ENCODE assay signal across 11 cellular contexts in genomic region chr1:58620259-58620658, GRCh38. TPM values are rescaled to one million over a fixed set of nuclear protein-coding genes. Genes with fewer than 3 reads are reported as not detected.
A peak's percentile ranks its signal among the peaks of the same experiment; 100 is the strongest.
DNase-seq lines count a peak whose midpoint lies in the region; ATAC-seq, FAIRE-seq and TF ChIP-seq lines count a peak whose summit lies in the region.
"Had no signal": no experiment of that assay in that cellular context is flagged by ENCODE, and none has a peak within 500 bp of the region (broad histone marks: within the 10 kb centered on the region; RNA-seq: fewer than 3 reads in every experiment).

No MANE protein-coding gene starts in this region.

- H3K27me3 Mint-ChIP-seq in Calu3 (ENCODE audit: unreplicated experiment): no peaks in the 10 kb centered on the region
- H3K27me3 Mint-ChIP-seq in dendritic cell treated with granulocyte-macrophage colony-stimulating factor and Interleukin-4, amounts not matched to agents 40 ng/mL and 50 ng/mL, for 4 days: peaks cover 9% of the 10 kb centered on the region
- peaks cover 9% of the 10 kb centered on the region for H3K27me3 Mint-ChIP-seq in activated naive CD8-positive, alpha-beta T cell treated with anti-CD3 and anti-CD28 coated beads, Interleukin-2, amount 50 U/mL, for 24 hours
- peaks cover 22% of the 10 kb centered on the region for H3K27me3 Mint-ChIP-seq in activated T-cell treated with anti-CD3 and anti-CD28 coated beads, Interleukin-2, amount 50 U/mL, for 24 hours

- no peak overlapping the region for H3K4me3 ChIP-seq in pancreas
- no peak overlapping the region for H3K4me3 ChIP-seq in heart left ventricle
- H3K4me3 ChIP-seq: ascending aorta had no signal

- no peak for TF ChIP-seq POLR2A in heart left ventricle (IDR thresholded peaks at IDR 0.05)

- H3K4me1 ChIP-seq in pancreas (peaks cover 16 to 32% (median 20%) of the 10 kb centered on the region in 3 donors), heart left ventricle (peaks cover 0 to 26% (median 6%) of the 10 kb centered on the region in 12 donors)
- H3K4me1 ChIP-seq: BE2C had no signal

- H3K36me3 Mint-ChIP-seq in Calu3 (ENCODE audit: insufficient read depth, unreplicated experiment): peaks cover 4% of the 10 kb centered on the region
- H3K36me3 Mint-ChIP-seq in dendritic cell treated with granulocyte-macrophage colony-stimulating factor and Interleukin-4, amounts not matched to agents 40 ng/mL and 50 ng/mL, for 4 days (ENCODE audit: low read depth): no peaks in the 10 kb centered on the region
- no peaks in the 10 kb centered on the region for H3K36me3 Mint-ChIP-seq in activated naive CD8-positive, alpha-beta T cell treated with anti-CD3 and anti-CD28 coated beads, Interleukin-2, amount 50 U/mL, for 24 hours (ENCODE audit: low read depth)
- H3K36me3 Mint-ChIP-seq in activated T-cell treated with anti-CD3 and anti-CD28 coated beads, Interleukin-2, amount 50 U/mL, for 24 hours (ENCODE audit: low read depth): no peaks in the 10 kb centered on the region

- 28 to 36% methylated on average over 7 of the region's 7 CpGs for WGBS in pancreas, 2 donors
- WGBS in heart left ventricle, 4 donors: 78 to 87% (median 82%) methylated on average over 7 of the region's 7 CpGs

- ATAC-seq in pancreas: peak; percentile 81 to 89 (median 84)
- ATAC-seq in activated naive CD8-positive, alpha-beta T cell treated with anti-CD3 and anti-CD28 coated beads, Interleukin-2, amount 50 U/mL, for 24 hours: no peak
- ATAC-seq in HG03097 (IDR thresholded peaks at IDR 0.05; ENCODE audit: low FRiP score, unreplicated experiment): no peak
- no peak for ATAC-seq in heart left ventricle

- BruUV-seq in Calu3 (replicated peaks; lab: Mats Ljungman, UMichigan): no TSS peak

- no peak for FAIRE-seq in pancreas (lab: Jason Lieb, UNC)

- CTCF ChIA-PET in Calu3 (lab: Charles Lee): no interaction called here

- H3K27ac Mint-ChIP-seq in Calu3 (ENCODE audit: unreplicated experiment): peak overlapping the region; percentile 82
- H3K27ac Mint-ChIP-seq in dendritic cell treated with granulocyte-macrophage colony-stimulating factor and Interleukin-4, amounts not matched to agents 40 ng/mL and 50 ng/mL, for 4 days: peak overlapping the region; percentile 62
- H3K27ac Mint-ChIP-seq in activated naive CD8-positive, alpha-beta T cell treated with anti-CD3 and anti-CD28 coated beads, Interleukin-2, amount 50 U/mL, for 24 hours: no peak overlapping the region
- no peak overlapping the region for H3K27ac Mint-ChIP-seq in activated T-cell treated with anti-CD3 and anti-CD28 coated beads, Interleukin-2, amount 50 U/mL, for 24 hours

- peak overlapping the region; percentile 18 to 81 (median 58) for H3K27ac ChIP-seq in pancreas
- no peak overlapping the region for H3K27ac ChIP-seq in heart left ventricle

- TF ChIP-seq CTCF in Calu3 (IDR thresholded peaks at IDR 0.05; ENCODE audit: unreplicated experiment) (no peak), pancreas (IDR thresholded peaks at IDR 0.05) (no peak), heart left ventricle (IDR thresholded peaks at IDR 0.05) (no peak)

- DNase-seq in Calu3 (peak; percentile 69), NCI-H146 (lab: John Stamatoyannopoulos, UW) (peak; percentile 50), pancreas (peak in 5 of 6 donors; percentile 36 to 79 (median 62)), heart left ventricle (no peak)
- no peak for DNase-seq in activated naive CD8-positive, alpha-beta T cell treated with anti-CD3 and anti-CD28 coated beads, Interleukin-2, amount 50 U/mL, for 24 hours
- DNase-seq in activated T-cell treated with anti-CD3 and anti-CD28 coated beads, Interleukin-2, amount 50 U/mL, for 24 hours: no peak
- DNase-seq: BE2C; effector memory CD4-positive, alpha-beta T cell had no signal

- peaks cover 63% of the 10 kb centered on the region for H3K4me1 Mint-ChIP-seq in Calu3 (ENCODE audit: low read depth, unreplicated experiment)
- H3K4me1 Mint-ChIP-seq in dendritic cell treated with granulocyte-macrophage colony-stimulating factor and Interleukin-4, amounts not matched to agents 40 ng/mL and 50 ng/mL, for 4 days (ENCODE audit: low read depth): peaks cover 44% of the 10 kb centered on the region
- H3K4me1 Mint-ChIP-seq in activated naive CD8-positive, alpha-beta T cell treated with anti-CD3 and anti-CD28 coated beads, Interleukin-2, amount 50 U/mL, for 24 hours: peaks cover 1% of the 10 kb centered on the region
- H3K4me1 Mint-ChIP-seq in activated T-cell treated with anti-CD3 and anti-CD28 coated beads, Interleukin-2, amount 50 U/mL, for 24 hours (ENCODE audit: low read depth): peaks cover 12% of the 10 kb centered on the region

- no peaks in the 10 kb centered on the region for H3K36me3 ChIP-seq in pancreas
- no peaks in the 10 kb centered on the region for H3K36me3 ChIP-seq in heart left ventricle
- H3K36me3 ChIP-seq: ascending aorta, BE2C had no signal

- intact Hi-C loops in Calu3 (cut with micrococcal nuclease; ENCODE audit: unreplicated experiment): no loop called here
- intact Hi-C loops in dendritic cell treated with granulocyte-macrophage colony-stimulating factor and Interleukin-4, amounts not matched to agents 40 ng/mL and 50 ng/mL, for 4 days (cut with micrococcal nuclease): loop anchor here (5.0 kb wide), 1 partner anchor 58 kb away; no protein-coding TSS in a partner anchor
- intact Hi-C loops in pancreas (cut with DNase I): no loop called here
- intact Hi-C loops in heart left ventricle (cut with DNase I): no loop called here

- H3K27me3 ChIP-seq in pancreas (no peaks in the 10 kb centered on the region), heart left ventricle (no peaks in the 10 kb centered on the region)
- H3K27me3 ChIP-seq: ascending aorta, BE2C had no signal

- no peaks in the 10 kb centered on the region for H3K9me3 Mint-ChIP-seq in Calu3 (ENCODE audit: low read depth, unreplicated experiment)
- no peaks in the 10 kb centered on the region for H3K9me3 Mint-ChIP-seq in dendritic cell treated with granulocyte-macrophage colony-stimulating factor and Interleukin-4, amounts not matched to agents 40 ng/mL and 50 ng/mL, for 4 days
- no peaks in the 10 kb centered on the region for H3K9me3 Mint-ChIP-seq in activated naive CD8-positive, alpha-beta T cell treated with anti-CD3 and anti-CD28 coated beads, Interleukin-2, amount 50 U/mL, for 24 hours
- no peaks in the 10 kb centered on the region for H3K9me3 Mint-ChIP-seq in activated T-cell treated with anti-CD3 and anti-CD28 coated beads, Interleukin-2, amount 50 U/mL, for 24 hours

- peak overlapping the region; percentile 57 for H3K4me3 Mint-ChIP-seq in Calu3 (ENCODE audit: low read depth, unreplicated experiment)
- H3K4me3 Mint-ChIP-seq in dendritic cell treated with granulocyte-macrophage colony-stimulating factor and Interleukin-4, amounts not matched to agents 40 ng/mL and 50 ng/mL, for 4 days: no peak overlapping the region
- no peak overlapping the region for H3K4me3 Mint-ChIP-seq in activated naive CD8-positive, alpha-beta T cell treated with anti-CD3 and anti-CD28 coated beads, Interleukin-2, amount 50 U/mL, for 24 hours
- H3K4me3 Mint-ChIP-seq in activated T-cell treated with anti-CD3 and anti-CD28 coated beads, Interleukin-2, amount 50 U/mL, for 24 hours: no peak overlapping the region

- H3K9me3 ChIP-seq in pancreas (no peaks in the 10 kb centered on the region), heart left ventricle (no peaks in the 10 kb centered on the region)
- H3K9me3 ChIP-seq: ascending aorta, BE2C had no signal

RNA-seq across cellular contexts. Expression of gene TACSTD2, which starts 43.2 kb away (rescaled TPM):
- total RNA-seq in Calu3 (2022) (293 TPM in 2 replicates), pancreas (100 to 1,000 TPM in 2 of 6 donors, 10 to 100 TPM in 4; 33.6 to 170 (median 50.5) TPM), heart left ventricle (under 1 TPM in 5 of 9 donors, not detected in 4; 0.12 to 0.75 (median 0.29) TPM)
- polyA plus RNA-seq in pancreas (100 to 1,000 TPM in 1 of 2 donors, 10 to 100 TPM in 1; 41.2 to 132 TPM), heart left ventricle (under 1 TPM; 0.11 to 0.15 TPM)

Comparison
In these comparisons a context has a peak if more than half of its experiments do, and no peak if none do; other contexts are left out.
1. DNase-seq: peak in Calu3 (single experiment), NCI-H146 (single experiment) and pancreas (5 of 6); none in activated naive CD8-positive, alpha-beta T cell treated with anti-CD3 and anti-CD28 coated beads, Interleukin-2, amount 50 U/mL, for 24 hours (single experiment), activated T-cell treated with anti-CD3 and anti-CD28 coated beads, Interleukin-2, amount 50 U/mL, for 24 hours (single experiment) and heart left ventricle (0 of 5).
2. H3K27ac Mint-ChIP-seq: peak in Calu3 (single experiment) and dendritic cell treated with granulocyte-macrophage colony-stimulating factor and Interleukin-4, amounts not matched to agents 40 ng/mL and 50 ng/mL, for 4 days (single experiment); none in activated naive CD8-positive, alpha-beta T cell treated with anti-CD3 and anti-CD28 coated beads, Interleukin-2, amount 50 U/mL, for 24 hours (single experiment) and activated T-cell treated with anti-CD3 and anti-CD28 coated beads, Interleukin-2, amount 50 U/mL, for 24 hours (single experiment).
3. ATAC-seq: peak in pancreas (4 of 4); none in activated naive CD8-positive, alpha-beta T cell treated with anti-CD3 and anti-CD28 coated beads, Interleukin-2, amount 50 U/mL, for 24 hours (single experiment), HG03097 (single experiment) and heart left ventricle (0 of 4).
4. H3K27ac ChIP-seq: peak in pancreas (4 of 4); none in heart left ventricle (0 of 12).
5. RNA of gene TACSTD2, which starts 43.2 kb away (total RNA-seq): 293 TPM in Calu3 and 33.6 to 170 TPM in pancreas; 0.12 to 0.75 TPM in heart left ventricle; every median in the first group is over 10 times any median in the second.